In genomic region chr17:42387221-42387657, GRCh38 we compare ENCODE assay signal across 8 cellular contexts. TPM values are rescaled to one million over a fixed set of nuclear protein-coding genes. Genes with fewer than 3 reads are reported as not detected.
DNase-seq lines count a peak whose midpoint lies in the region; ATAC-seq, FAIRE-seq and TF ChIP-seq lines count a peak whose summit lies in the region.

No MANE protein-coding gene starts in this region.

- no peak overlapping the region for H4K5ac ChIP-seq in H1 (ENCODE audit: insufficient read length, low read depth, low read length)

- no peak overlapping the region for H3K4ac ChIP-seq in H1 (replicated peaks; ENCODE audit: insufficient read length, low read depth, low read length)

- H4K8ac ChIP-seq in H1 (ENCODE audit: extremely low read depth, insufficient read depth, low read length) = no peak overlapping the region

- H4K91ac ChIP-seq in H1 (replicated peaks; ENCODE audit: insufficient read length, low read length) = no peak overlapping the region

- ATAC-seq in left cardiac atrium (no peak), RWPE2 (ENCODE audit: low read depth) (no peak), HG02970 (IDR thresholded peaks at IDR 0.05; ENCODE audit: low FRiP score, unreplicated experiment) (no peak), HG03469 (IDR thresholded peaks at IDR 0.05; ENCODE audit: unreplicated experiment) (no peak), GM18520 (IDR thresholded peaks at IDR 0.05; ENCODE audit: unreplicated experiment) (no peak)
- ATAC-seq in naive thymus-derived CD4-positive, alpha-beta T cell = no peak

- no peak overlapping the region for H2BK12ac ChIP-seq in H1 (ENCODE audit: low read depth, low read length)

- POLR2A ChIA-PET in H1 (lab: Charles Lee; ENCODE audit: partially characterized antibody) = interaction anchor here (0.8 to 2.9 kb wide), 5 partner anchors 9 to 58 kb away, joined by 3 to 33 read pairs (median 11); no protein-coding TSS in a partner anchor
- POLR2A ChIA-PET in naive thymus-derived CD4-positive, alpha-beta T cell (lab: Charles Lee) = interaction anchor here (0.6 to 4.0 kb wide), 8 partner anchors 11 to 137 kb away, joined by 3 to 51 read pairs (median 11); no protein-coding TSS in a partner anchor

- no peak overlapping the region for H3K56ac ChIP-seq in H1 (replicated peaks; ENCODE audit: insufficient read length, low read depth, low read length)

- no peak for TF ChIP-seq EP300 in H1 (IDR thresholded peaks at IDR 0.05; ENCODE audit: borderline replicate concordance in 1 of 2, low read depth in 2 of 2, low read length in 2 of 2)

- H3K27me3 Mint-ChIP-seq in naive thymus-derived CD4-positive, alpha-beta T cell = peaks cover 0 to 3% (median 0%) of the 10 kb centered on the region in 5 donors

- peaks cover 10% of the 10 kb centered on the region for H3K4me1 ChIP-seq in cardiac muscle cell (ENCODE audit: low read depth)
- H3K4me1 ChIP-seq in RWPE2 (ENCODE audit: insufficient read depth, poor library complexity, severe bottlenecking) = peaks cover 14% of the 10 kb centered on the region
- H3K4me1 ChIP-seq in H1 (replicated peaks in 1 of 4; ENCODE audit: control insufficient read depth in 3 of 4, insufficient read depth in 4 of 4, low read length in 3 of 4) = peaks cover 3 to 14% (median 6%) of the 10 kb centered on the region in 4 experiments
- peaks cover 13 to 20% of the 10 kb centered on the region in 2 donors for H3K4me1 ChIP-seq in naive thymus-derived CD4-positive, alpha-beta T cell (ENCODE audit: control insufficient read depth in 2 of 2, insufficient read depth in 2 of 2, low read length in 2 of 2)

- H3K36me3 Mint-ChIP-seq in naive thymus-derived CD4-positive, alpha-beta T cell = peaks cover 0 to 9% (median 0%) of the 10 kb centered on the region in 5 donors

- H3K4me2 ChIP-seq in H1 (ENCODE audit: insufficient read depth in 1 of 2, low read depth in 2 of 2, low read length in 2 of 2) = peak overlapping the region; percentile 74 to 85

- H2BK120ac ChIP-seq in H1 (replicated peaks; ENCODE audit: low read depth, low read length) = no peak overlapping the region

- no peak overlapping the region for H2AFZ ChIP-seq in H1 (ENCODE audit: low read length)

- peak overlapping the region in 3 of 4 experiments; percentile 73 to 80 (median 77); a peak in 4 of 7 replicates for H3K9ac ChIP-seq in H1 (replicated peaks in 1 of 4; ENCODE audit: extremely low read depth in 1 of 4, low read depth in 3 of 4, low read length in 3 of 4)

- H2BK15ac ChIP-seq in H1 (ENCODE audit: low read length) = no peak overlapping the region

- H3K18ac ChIP-seq in H1 (ENCODE audit: extremely low read depth, low read length) = no peak overlapping the region

- no peak overlapping the region for H3K23ac ChIP-seq in H1 (ENCODE audit: insufficient read length)

- H3K36me3 ChIP-seq in cardiac muscle cell = no peaks in the 10 kb centered on the region
- H3K36me3 ChIP-seq in RWPE2 (ENCODE audit: low read depth) = peaks cover 8% of the 10 kb centered on the region
- H3K36me3 ChIP-seq in H1 (ENCODE audit: control insufficient read depth in 2 of 4, insufficient read depth in 4 of 4, low read length in 3 of 4) = no peaks in the 10 kb centered on the region
- H3K36me3 ChIP-seq in naive thymus-derived CD4-positive, alpha-beta T cell (ENCODE audit: control insufficient read depth in 2 of 3, insufficient read depth in 3 of 3, low read length in 3 of 3) = peaks cover 0 to 7% (median 0%) of the 10 kb centered on the region in 3 experiments

- H2BK5ac ChIP-seq in H1 (ENCODE audit: low read depth, low read length) = no peak overlapping the region

- peaks cover 0 to 4% (median 0%) of the 10 kb centered on the region in 11 donors for H3K9me3 Mint-ChIP-seq in naive thymus-derived CD4-positive, alpha-beta T cell

- WGBS in H1 (ENCODE audit: extremely low coverage in 1 of 2, insufficient coverage in 1 of 2, insufficient read length in 1 of 2, insufficient replicate concordance in 2 of 2, low coverage in 1 of 2, low lambda C conversion rate in 2 of 2, missing lambda C conversion rate in 1 of 2), 2 experiments = 7% methylated on average over 7 of the region's 7 CpGs; no CpG with 5 or more reads in 1 of the 2 experiments

- H3K79me2 ChIP-seq in H1 (ENCODE audit: control insufficient read depth in 1 of 2, insufficient read depth in 2 of 2, low read length in 2 of 2) = peaks cover 23 to 51% of the 10 kb centered on the region in 2 experiments

- H3K23me2 ChIP-seq in H1 (ENCODE audit: low read depth, low read length) = peaks cover 8% of the 10 kb centered on the region

- no peaks in the 10 kb centered on the region for H3K27me3 ChIP-seq in cardiac muscle cell
- H3K27me3 ChIP-seq in RWPE2 (ENCODE audit: insufficient read depth, poor library complexity, severe bottlenecking) = no peaks in the 10 kb centered on the region
- no peaks in the 10 kb centered on the region for H3K27me3 ChIP-seq in H1 (replicated peaks in 1 of 4; ENCODE audit: control insufficient read depth in 3 of 4, extremely low read depth in 1 of 4, insufficient read depth in 3 of 4, low read length in 3 of 4)
- no peaks in the 10 kb centered on the region for H3K27me3 ChIP-seq in naive thymus-derived CD4-positive, alpha-beta T cell (ENCODE audit: control insufficient read depth in 2 of 2, insufficient read depth in 2 of 2, low read length in 2 of 2)

- no peak; a peak in 1 of 3 replicates for TF ChIP-seq POLR2A in H1 (IDR thresholded peaks at IDR 0.05; ENCODE audit: control extremely low read depth in 1 of 2, low read depth in 2 of 2, low read length in 2 of 2)

- 0 out of 2 replicates have a peak, but pooled peaks cover 3% of the 10 kb centered on the region for H3K79me1 ChIP-seq in H1 (ENCODE audit: low read depth, low read length)

- CTCF ChIA-PET in H1 (lab: Charles Lee; ENCODE audit: partially characterized antibody) = interaction anchor here (3.1 kb wide), 1 partner anchor 19 kb away, joined by 18 read pairs; no protein-coding TSS in a partner anchor
- CTCF ChIA-PET in naive thymus-derived CD4-positive, alpha-beta T cell (lab: Charles Lee) = no interaction called here

- H3K27ac ChIP-seq in cardiac muscle cell (peak overlapping the region; percentile 93), RWPE2 (ENCODE audit: poor library complexity, severe bottlenecking) (peak overlapping the region; percentile 75), H1 (ENCODE audit: low read depth, low read length) (no peak overlapping the region)
- H3K27ac ChIP-seq in naive thymus-derived CD4-positive, alpha-beta T cell (ENCODE audit: low read depth, low read length) = peak overlapping the region; percentile 94

- H3K9me3 ChIP-seq in cardiac muscle cell (ENCODE audit: low read depth) (no peaks in the 10 kb centered on the region), RWPE2 (ENCODE audit: severe bottlenecking) (no peaks in the 10 kb centered on the region), H1 (ENCODE audit: insufficient read depth in 2 of 2, low read depth in 1 of 2, low read length in 1 of 2) (no peaks in the 10 kb centered on the region)
- no peaks in the 10 kb centered on the region for H3K9me3 ChIP-seq in naive thymus-derived CD4-positive, alpha-beta T cell (ENCODE audit: control insufficient read depth in 2 of 3, low read length in 3 of 3)

- DNase-seq in cardiac muscle cell (ENCODE audit: low read depth in 1 of 2, low spot score in 1 of 2) = peak in 1 of 2 donors; percentile 94
- DNase-seq in left cardiac atrium = no peak
- DNase-seq in RWPE2 (ENCODE audit: low spot score) = no peak
- DNase-seq in H1 (ENCODE audit: low read depth in 1 of 2, low spot score in 2 of 2) = no peak
- peak in 5 of 9 donors; percentile 25 to 56 (median 39) for DNase-seq in naive thymus-derived CD4-positive, alpha-beta T cell

- peak overlapping the region; percentile 87 to 99 (median 96) for H3K4me3 Mint-ChIP-seq in naive thymus-derived CD4-positive, alpha-beta T cell

- H3K4me1 Mint-ChIP-seq in naive thymus-derived CD4-positive, alpha-beta T cell = peaks cover 37 to 66% (median 60%) of the 10 kb centered on the region in 7 donors

- H4K20me1 ChIP-seq in H1 (replicated peaks in 1 of 2; ENCODE audit: control insufficient read depth in 1 of 2, insufficient read depth in 2 of 2, low read length in 2 of 2) = peaks cover 2 to 13% of the 10 kb centered on the region in 2 experiments

- no peak overlapping the region for H2BK20ac ChIP-seq in H1 (ENCODE audit: low read length)

- H3K27ac Mint-ChIP-seq in naive thymus-derived CD4-positive, alpha-beta T cell = peak overlapping the region; percentile 99 to 100 (median 100)

- FAIRE-seq in H1 (lab: Jason Lieb, UNC) = no peak

- H3K14ac ChIP-seq in H1 (ENCODE audit: insufficient read length) = no peak overlapping the region

- TF ChIP-seq CTCF in cardiac muscle cell (IDR thresholded peaks at IDR 0.05; ENCODE audit: low read depth, low read length) (no peak), RWPE2 (IDR thresholded peaks at IDR 0.05; ENCODE audit: poor library complexity, severe bottlenecking) (no peak), H1 (IDR thresholded peaks at IDR 0.05; ENCODE audit: control extremely low read depth in 1 of 3, insufficient read depth in 1 of 3, low read depth in 1 of 3, low read length in 3 of 3) (no peak)

- TF ChIP-seq RAD21 in H1 (IDR thresholded peaks at IDR 0.05 in 1 of 2, conservative IDR thresholded peaks at IDR 0.05 in 1 of 2; ENCODE audit: low read depth in 2 of 2, low read length in 2 of 2) = no peak

- intact Hi-C loops in left cardiac atrium (cut with DNase I) = loop anchor here in 1 of 2 donors (5.0 kb wide), 1 partner anchor 40 kb away; no protein-coding TSS in a partner anchor
- intact Hi-C loops in naive thymus-derived CD4-positive, alpha-beta T cell (cut with micrococcal nuclease) = loop anchor here (5.0 to 10.0 kb wide), 4 partner anchors 70 to 1000 kb away; partner anchors contain the start of genes ATP6V0A1 (in 1 of the 2) and KCNH4 (in 1 of the 2)

- H2AK5ac ChIP-seq in H1 (ENCODE audit: low read depth, low read length) = no peak overlapping the region

- peak overlapping the region; percentile 83 for H3K4me3 ChIP-seq in cardiac muscle cell
- H3K4me3 ChIP-seq in RWPE2 (ENCODE audit: severe bottlenecking) = peak overlapping the region; percentile 66
- H3K4me3 ChIP-seq in H1 (ENCODE audit: extremely low read depth in 1 of 4, insufficient read depth in 2 of 4, low read depth in 3 of 4, low read length in 4 of 4) = peak overlapping the region; percentile 79 to 91 (median 82)
- H3K4me3 ChIP-seq in naive thymus-derived CD4-positive, alpha-beta T cell (ENCODE audit: low read length) = peak overlapping the region; percentile 65

RNA-seq across cellular contexts. Expression of gene STAT3, which starts 1.0 kb away (rescaled TPM):
- total RNA-seq in cardiac muscle cell (82.1 and 87.8 TPM in 2 replicates), left cardiac atrium (100 to 1,000 TPM; 106 to 241 TPM)
- polyA plus RNA-seq in cardiac muscle cell (82.7 and 102 TPM in 2 replicates), H1 (2011; rRNA removed) (38.4 and 41.2 TPM in 2 replicates)
- 94.1 and 94.3 TPM in 2 replicates for total RNA-seq in H1 (2021; fragmentation: NEBNext Ultra II Directional; extraction: Animal tissue kit (Norgen Biotek cat#: 25700))
- polyA plus RNA-seq in H1 (2011; cell fraction: cytosol; rRNA removed) = 48.0 TPM
- polyA plus RNA-seq in H1 (2011; cell fraction: nucleus; rRNA removed) = 73.3 TPM
- polyA plus RNA-seq in H1 (2012, experiment 1 of 2) = 62.3 to 80.8 TPM (median 72.6 TPM) in 4 replicates
- polyA plus RNA-seq in H1 (2012, experiment 2 of 2) = 32.2 TPM
- 41.7 TPM for polyA plus RNA-seq in H1 (2013, experiment 1 of 2)
- 37.9 TPM for polyA plus RNA-seq in H1 (2013, experiment 2 of 2)
- 86.0 and 92.4 TPM in 2 replicates for polyA minus RNA-seq in H1 (2011; rRNA and poly(A)+ RNA removed)
- 59.6 TPM for polyA minus RNA-seq in H1 (2011; cell fraction: cytosol; rRNA and poly(A)+ RNA removed)
- polyA minus RNA-seq in H1 (2011; cell fraction: nucleus; rRNA and poly(A)+ RNA removed) = 60.0 TPM
- total RNA-seq in naive thymus-derived CD4-positive, alpha-beta T cell = 100 to 1,000 TPM; 133 to 275 (median 231) TPM
- polyA plus RNA-seq in naive thymus-derived CD4-positive, alpha-beta T cell = 100 to 1,000 TPM; 159 to 189 TPM

RNA-seq across cellular contexts. Expression of gene CAVIN1, which starts 35.8 kb away (rescaled TPM):
- total RNA-seq in cardiac muscle cell = 47.7 and 72.3 TPM in 2 replicates
- polyA plus RNA-seq in cardiac muscle cell = 40.0 and 61.3 TPM in 2 replicates
- total RNA-seq in left cardiac atrium = 100 to 1,000 TPM; 258 to 297 TPM
- total RNA-seq in H1 (2021; fragmentation: NEBNext Ultra II Directional; extraction: Animal tissue kit (Norgen Biotek cat#: 25700)) = 41.6 and 43.5 TPM in 2 replicates
- polyA plus RNA-seq in H1 (2011; rRNA removed) = 16.2 and 22.6 TPM in 2 replicates
- 25.9 TPM for polyA plus RNA-seq in H1 (2011; cell fraction: cytosol; rRNA removed)
- 16.1 TPM for polyA plus RNA-seq in H1 (2011; cell fraction: nucleus; rRNA removed)
- 28.3 to 38.2 TPM (median 33.3 TPM) in 4 replicates for polyA plus RNA-seq in H1 (2012, experiment 1 of 2)
- polyA plus RNA-seq in H1 (2012, experiment 2 of 2) = 30.3 TPM
- 17.7 TPM for polyA plus RNA-seq in H1 (2013, experiment 1 of 2)
- polyA plus RNA-seq in H1 (2013, experiment 2 of 2) = 18.4 TPM
- polyA minus RNA-seq in H1 (2011; rRNA and poly(A)+ RNA removed) = 8.8 and 10.6 TPM in 2 replicates
- 22.9 TPM for polyA minus RNA-seq in H1 (2011; cell fraction: cytosol; rRNA and poly(A)+ RNA removed)
- 6.8 TPM for polyA minus RNA-seq in H1 (2011; cell fraction: nucleus; rRNA and poly(A)+ RNA removed)
- total RNA-seq in naive thymus-derived CD4-positive, alpha-beta T cell = 1 to 10 TPM in 2 of 5 experiments, under 1 TPM in 1, not detected in 2; 0.32 to 3.8 (median 1.1) TPM
- under 1 TPM; 0.25 to 0.81 TPM for polyA plus RNA-seq in naive thymus-derived CD4-positive, alpha-beta T cell

Comparison
In these comparisons a context has a peak if more than half of its experiments do, and no peak if none do; other contexts are left out.
1. DNase-seq: peak in naive thymus-derived CD4-positive, alpha-beta T cell (5 of 9); none in left cardiac atrium (single experiment), RWPE2 (single experiment) and H1 (0 of 2).
2. Peak in every context shown above with its lines, with median percentiles within 50 percentile points of each other: H3K4me3 ChIP-seq.